In genomic region chr20:2365091-2365490, GRCh38 we compare ENCODE assay signal across 33 cellular contexts. TPM values are rescaled to one million over a fixed set of nuclear protein-coding genes. Genes with fewer than 3 reads are reported as not detected.
"Had no signal": no experiment of that assay in that cellular context is flagged by ENCODE, and none has a peak within 500 bp of the region (broad histone marks: within the 10 kb centered on the region; RNA-seq: fewer than 3 reads in every experiment).

No MANE protein-coding gene starts in this region.

- H3K4me1 Mint-ChIP-seq: stimulated activated effector memory CD8-positive, alpha-beta T cell treated with anti-CD3 and anti-CD28 coated beads, Interleukin-12 subunit alpha, Interleukin-12 subunit beta, amount 100 ng/mL, for 72 hours; stimulated activated memory B cell treated with anti-CD40 and anti-IgM and Interleukin-4, amounts not matched to agents 10 μg/mL and 1 μg/mL and 100 μg/mL, for 72 hours; stimulated activated naive B cell treated with anti-CD40 and anti-IgM and Interleukin-4, amounts not matched to agents 10 μg/mL and 1 μg/mL and 100 μg/mL, for 72 hours; stimulated activated naive CD8-positive, alpha-beta T cell treated with anti-CD3 and anti-CD28 coated beads, Interleukin-15, amount 100 ng/mL, for 72 hours had no signal

- H3K9me3 Mint-ChIP-seq: type B pancreatic cell had no signal

- H3K27ac ChIP-seq: stomach, suprapubic skin, testis, thoracic aorta, thyroid gland, tibial artery, tibial nerve, transverse colon, upper lobe of left lung, upper lobe of right lung, uterus, vagina had no signal

- H3K4me3 ChIP-seq: stomach, suprapubic skin, testis, thoracic aorta, thyroid gland, tibial artery, tibial nerve, transverse colon, upper lobe of left lung, upper lobe of right lung, uterus, vagina had no signal

- H3K36me3 Mint-ChIP-seq: stimulated activated effector memory CD8-positive, alpha-beta T cell treated with anti-CD3 and anti-CD28 coated beads, Interleukin-12 subunit alpha, Interleukin-12 subunit beta, amount 100 ng/mL, for 72 hours; type B pancreatic cell had no signal

- H3K36me3 ChIP-seq: stomach, suprapubic skin, thoracic aorta, thyroid gland, tibial artery, tibial nerve, transverse colon, upper lobe of left lung, upper lobe of right lung, uterus, vagina had no signal

- H3K27me3 ChIP-seq: suprapubic skin, testis, thyroid gland, tibial artery, tibial nerve, transverse colon, upper lobe of left lung, upper lobe of right lung, uterus, vagina had no signal

- DNase-seq: stimulated activated CD4-positive, alpha-beta T cell treated with anti-CD3 and anti-CD28 coated beads, Interleukin-2, amount 100 ng/mL, for 48 hours; stimulated activated CD4-positive, alpha-beta T cell treated with anti-CD3 and anti-CD28 coated beads, Interleukin-4, amount 100 ng/mL, for 1 hour; stimulated activated CD4-positive, alpha-beta T cell treated with anti-CD3 and anti-CD28 coated beads, Interleukin-4, amount 100 ng/mL, for 24 hours; stimulated activated CD4-positive, alpha-beta T cell treated with anti-CD3 and anti-CD28 coated beads, Interleukin-4, amount 100 ng/mL, for 4 hours; stimulated activated CD8-positive, alpha-beta memory T cell treated with anti-CD3 and anti-CD28 coated beads, Interleukin-4, amount 100 ng/mL, for 48 hours; stimulated activated naive B cell treated with anti-CD40 and anti-IgM and Interleukin-4, amounts not matched to agents 10 μg/mL and 1 μg/mL and 100 μg/mL, for 72 hours; stimulated activated naive CD4-positive, alpha-beta T cell; stimulated activated naive CD8-positive, alpha-beta T cell treated with anti-CD3 and anti-CD28 coated beads, Interleukin-15, amount 100 ng/mL, for 72 hours; stimulated activated naive CD8-positive, alpha-beta T cell treated with anti-CD3 and anti-CD28 coated beads, Interleukin-15, Interleukin-2, amounts not matched to agents 100 U/mL and 50 U/mL, for 24 hours; stomach; substantia nigra; testis; thyroid gland; tibial artery; transverse colon; trophoblast cell; upper lobe of left lung; upper lobe of right lung; uterus had no signal

- FAIRE-seq: urothelium cell line had no signal

- H3K4me1 ChIP-seq: stomach, suprapubic skin, testis, thyroid gland, tibial artery, tibial nerve, transverse colon, upper lobe of left lung, upper lobe of right lung, uterus, vagina had no signal

- H3K9me3 ChIP-seq: suprapubic skin, testis, thoracic aorta, thyroid gland, vagina had no signal

- H3K27ac Mint-ChIP-seq: stimulated activated effector memory CD8-positive, alpha-beta T cell treated with anti-CD3 and anti-CD28 coated beads, Interleukin-12 subunit alpha, Interleukin-12 subunit beta, amount 100 ng/mL, for 72 hours; stimulated activated memory B cell treated with anti-CD40 and anti-IgM and Interleukin-4, amounts not matched to agents 10 μg/mL and 1 μg/mL and 100 μg/mL, for 72 hours; stimulated activated naive B cell treated with anti-CD40 and anti-IgM and Interleukin-4, amounts not matched to agents 10 μg/mL and 1 μg/mL and 100 μg/mL, for 72 hours; stimulated activated naive CD8-positive, alpha-beta T cell treated with anti-CD3 and anti-CD28 coated beads, Interleukin-15, amount 100 ng/mL, for 72 hours; stimulated activated naive CD8-positive, alpha-beta T cell treated with anti-CD3 and anti-CD28 coated beads, Interleukin-15, Interleukin-2, amounts not matched to agents 100 ng/mL and 50 ng/mL, for 24 hours; type B pancreatic cell had no signal

- ATAC-seq: stimulated activated effector memory CD8-positive, alpha-beta T cell treated with anti-CD3 and anti-CD28 coated beads, Interleukin-12 subunit alpha, Interleukin-12 subunit beta, amount 100 ng/mL, for 72 hours; stimulated activated memory B cell treated with anti-CD40 and anti-IgM and Interleukin-4, amounts not matched to agents 10 μg/mL and 1 μg/mL and 100 μg/mL, for 72 hours; stimulated activated naive B cell treated with anti-CD40 and anti-IgM and Interleukin-4, amounts not matched to agents 10 μg/mL and 1 μg/mL and 100 μg/mL, for 72 hours; stimulated activated naive CD8-positive, alpha-beta T cell treated with anti-CD3 and anti-CD28 coated beads, Interleukin-15, amount 100 ng/mL, for 72 hours; stimulated activated naive CD8-positive, alpha-beta T cell treated with anti-CD3 and anti-CD28 coated beads, Interleukin-15, Interleukin-2, amounts not matched to agents 100 U/mL and 50 U/mL, for 24 hours; upper lobe of right lung had no signal

- H3K4me3 Mint-ChIP-seq: stimulated activated effector memory CD8-positive, alpha-beta T cell treated with anti-CD3 and anti-CD28 coated beads, Interleukin-12 subunit alpha, Interleukin-12 subunit beta, amount 100 ng/mL, for 72 hours; stimulated activated memory B cell treated with anti-CD40 and anti-IgM and Interleukin-4, amounts not matched to agents 10 μg/mL and 1 μg/mL and 100 μg/mL, for 72 hours; stimulated activated naive B cell treated with anti-CD40 and anti-IgM and Interleukin-4, amounts not matched to agents 10 μg/mL and 1 μg/mL and 100 μg/mL, for 72 hours; stimulated activated naive CD8-positive, alpha-beta T cell treated with anti-CD3 and anti-CD28 coated beads, Interleukin-15, amount 100 ng/mL, for 72 hours; stimulated activated naive CD8-positive, alpha-beta T cell treated with anti-CD3 and anti-CD28 coated beads, Interleukin-15, Interleukin-2, amounts not matched to agents 100 ng/mL and 50 ng/mL, for 24 hours; type B pancreatic cell had no signal

RNA-seq across cellular contexts. Expression of gene TGM6, which starts 15.6 kb away (rescaled TPM):
- total RNA-seq: stomach, subcutaneous adipose tissue, temporal lobe, testis, thoracic aorta, thyroid gland, tibial nerve, upper lobe of left lung, upper lobe of right lung, ureter, urinary bladder, uterus, vagina had no signal
- polyA plus RNA-seq: stomach, thymus, urinary bladder had no signal
